In the genomic region with DNA sequence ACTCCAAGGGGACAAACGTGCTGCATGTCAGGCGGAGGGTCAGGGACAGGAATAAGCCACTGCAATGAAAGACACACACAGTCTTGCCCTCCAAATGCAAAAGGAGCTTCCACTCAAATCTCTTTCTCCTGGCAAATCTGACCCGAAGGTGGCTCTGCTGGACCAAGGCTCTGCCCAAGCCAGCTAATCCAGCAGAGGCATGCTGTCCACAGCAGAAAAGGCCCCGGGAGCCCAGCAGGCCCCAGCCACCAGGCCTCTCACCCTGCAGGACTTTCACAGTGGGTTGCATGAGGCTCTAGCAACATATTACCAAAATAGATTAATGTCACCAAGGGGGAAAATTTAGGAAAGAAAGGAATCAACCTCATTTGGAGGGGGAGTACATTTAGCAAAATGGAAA, we compare ENCODE assay signal across 2 cellular contexts.
TF ChIP-seq lines count a peak whose summit lies in the region.

No MANE protein-coding gene starts in this region.

TF ChIP-seq in SK-N-SH, 30 proteins besides CTCF, POLR2A, EP300 and RAD21 (continued from another document):
- TF ChIP-seq, protein P1, sequence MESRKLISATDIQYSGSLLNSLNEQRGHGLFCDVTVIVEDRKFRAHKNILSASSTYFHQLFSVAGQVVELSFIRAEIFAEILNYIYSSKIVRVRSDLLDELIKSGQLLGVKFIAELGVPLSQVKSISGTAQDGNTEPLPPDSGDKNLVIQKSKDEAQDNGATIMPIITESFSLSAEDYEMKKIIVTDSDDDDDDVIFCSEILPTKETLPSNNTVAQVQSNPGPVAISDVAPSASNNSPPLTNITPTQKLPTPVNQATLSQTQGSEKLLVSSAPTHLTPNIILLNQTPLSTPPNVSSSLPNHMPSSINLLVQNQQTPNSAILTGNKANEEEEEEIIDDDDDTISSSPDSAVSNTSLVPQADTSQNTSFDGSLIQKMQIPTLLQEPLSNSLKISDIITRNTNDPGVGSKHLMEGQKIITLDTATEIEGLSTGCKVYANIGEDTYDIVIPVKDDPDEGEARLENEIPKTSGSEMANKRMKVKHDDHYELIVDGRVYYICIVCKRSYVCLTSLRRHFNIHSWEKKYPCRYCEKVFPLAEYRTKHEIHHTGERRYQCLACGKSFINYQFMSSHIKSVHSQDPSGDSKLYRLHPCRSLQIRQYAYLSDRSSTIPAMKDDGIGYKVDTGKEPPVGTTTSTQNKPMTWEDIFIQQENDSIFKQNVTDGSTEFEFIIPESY (IDR thresholded peaks at IDR 0.05; ENCODE audit: borderline replicate concordance, low read depth): no peak
- TF ChIP-seq, protein P2, sequence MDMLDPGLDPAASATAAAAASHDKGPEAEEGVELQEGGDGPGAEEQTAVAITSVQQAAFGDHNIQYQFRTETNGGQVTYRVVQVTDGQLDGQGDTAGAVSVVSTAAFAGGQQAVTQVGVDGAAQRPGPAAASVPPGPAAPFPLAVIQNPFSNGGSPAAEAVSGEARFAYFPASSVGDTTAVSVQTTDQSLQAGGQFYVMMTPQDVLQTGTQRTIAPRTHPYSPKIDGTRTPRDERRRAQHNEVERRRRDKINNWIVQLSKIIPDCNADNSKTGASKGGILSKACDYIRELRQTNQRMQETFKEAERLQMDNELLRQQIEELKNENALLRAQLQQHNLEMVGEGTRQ (IDR thresholded peaks at IDR 0.05; ENCODE audit: borderline replicate concordance, low read depth, low read length): no peak
- TF ChIP-seq NFIC (IDR thresholded peaks at IDR 0.05; ENCODE audit: borderline replicate concordance) (no peak), FOSL2 (IDR thresholded peaks at IDR 0.05; ENCODE audit: borderline replicate concordance, low read depth) (no peak), RCOR1 (IDR thresholded peaks at IDR 0.05; ENCODE audit: low read length) (no peak), GABPA (IDR thresholded peaks at IDR 0.05; ENCODE audit: low read depth) (no peak)
- TF ChIP-seq, protein P3, sequence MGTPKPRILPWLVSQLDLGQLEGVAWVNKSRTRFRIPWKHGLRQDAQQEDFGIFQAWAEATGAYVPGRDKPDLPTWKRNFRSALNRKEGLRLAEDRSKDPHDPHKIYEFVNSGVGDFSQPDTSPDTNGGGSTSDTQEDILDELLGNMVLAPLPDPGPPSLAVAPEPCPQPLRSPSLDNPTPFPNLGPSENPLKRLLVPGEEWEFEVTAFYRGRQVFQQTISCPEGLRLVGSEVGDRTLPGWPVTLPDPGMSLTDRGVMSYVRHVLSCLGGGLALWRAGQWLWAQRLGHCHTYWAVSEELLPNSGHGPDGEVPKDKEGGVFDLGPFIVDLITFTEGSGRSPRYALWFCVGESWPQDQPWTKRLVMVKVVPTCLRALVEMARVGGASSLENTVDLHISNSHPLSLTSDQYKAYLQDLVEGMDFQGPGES (IDR thresholded peaks at IDR 0.05; ENCODE audit: low read depth, low read length): no peak

TF ChIP-seq in SK-N-SH treated with all-trans-retinoic acid at 6 μM for 48 hours, 23 proteins besides CTCF, POLR2A, EP300 and RAD21 (continued from another document):
- TF ChIP-seq, protein P4, sequence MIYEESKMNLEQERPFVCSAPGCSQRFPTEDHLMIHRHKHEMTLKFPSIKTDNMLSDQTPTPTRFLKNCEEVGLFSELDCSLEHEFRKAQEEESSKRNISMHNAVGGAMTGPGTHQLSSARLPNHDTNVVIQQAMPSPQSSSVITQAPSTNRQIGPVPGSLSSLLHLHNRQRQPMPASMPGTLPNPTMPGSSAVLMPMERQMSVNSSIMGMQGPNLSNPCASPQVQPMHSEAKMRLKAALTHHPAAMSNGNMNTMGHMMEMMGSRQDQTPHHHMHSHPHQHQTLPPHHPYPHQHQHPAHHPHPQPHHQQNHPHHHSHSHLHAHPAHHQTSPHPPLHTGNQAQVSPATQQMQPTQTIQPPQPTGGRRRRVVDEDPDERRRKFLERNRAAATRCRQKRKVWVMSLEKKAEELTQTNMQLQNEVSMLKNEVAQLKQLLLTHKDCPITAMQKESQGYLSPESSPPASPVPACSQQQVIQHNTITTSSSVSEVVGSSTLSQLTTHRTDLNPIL (CRISPR knock-in tag; IDR thresholded peaks at IDR 0.05; ENCODE audit: low read depth): no peak
- TF ChIP-seq ISL1 (CRISPR knock-in tag; IDR thresholded peaks at IDR 0.05) (no peak), PPARA (CRISPR knock-in tag; IDR thresholded peaks at IDR 0.05; ENCODE audit: borderline replicate concordance) (no peak), ZC3H10 (CRISPR knock-in tag; IDR thresholded peaks at IDR 0.05) (no peak), TOX (CRISPR knock-in tag; IDR thresholded peaks at IDR 0.05; ENCODE audit: borderline replicate concordance) (no peak), SNAI2 (CRISPR knock-in tag; IDR thresholded peaks at IDR 0.05) (no peak)
- TF ChIP-seq, protein P5, sequence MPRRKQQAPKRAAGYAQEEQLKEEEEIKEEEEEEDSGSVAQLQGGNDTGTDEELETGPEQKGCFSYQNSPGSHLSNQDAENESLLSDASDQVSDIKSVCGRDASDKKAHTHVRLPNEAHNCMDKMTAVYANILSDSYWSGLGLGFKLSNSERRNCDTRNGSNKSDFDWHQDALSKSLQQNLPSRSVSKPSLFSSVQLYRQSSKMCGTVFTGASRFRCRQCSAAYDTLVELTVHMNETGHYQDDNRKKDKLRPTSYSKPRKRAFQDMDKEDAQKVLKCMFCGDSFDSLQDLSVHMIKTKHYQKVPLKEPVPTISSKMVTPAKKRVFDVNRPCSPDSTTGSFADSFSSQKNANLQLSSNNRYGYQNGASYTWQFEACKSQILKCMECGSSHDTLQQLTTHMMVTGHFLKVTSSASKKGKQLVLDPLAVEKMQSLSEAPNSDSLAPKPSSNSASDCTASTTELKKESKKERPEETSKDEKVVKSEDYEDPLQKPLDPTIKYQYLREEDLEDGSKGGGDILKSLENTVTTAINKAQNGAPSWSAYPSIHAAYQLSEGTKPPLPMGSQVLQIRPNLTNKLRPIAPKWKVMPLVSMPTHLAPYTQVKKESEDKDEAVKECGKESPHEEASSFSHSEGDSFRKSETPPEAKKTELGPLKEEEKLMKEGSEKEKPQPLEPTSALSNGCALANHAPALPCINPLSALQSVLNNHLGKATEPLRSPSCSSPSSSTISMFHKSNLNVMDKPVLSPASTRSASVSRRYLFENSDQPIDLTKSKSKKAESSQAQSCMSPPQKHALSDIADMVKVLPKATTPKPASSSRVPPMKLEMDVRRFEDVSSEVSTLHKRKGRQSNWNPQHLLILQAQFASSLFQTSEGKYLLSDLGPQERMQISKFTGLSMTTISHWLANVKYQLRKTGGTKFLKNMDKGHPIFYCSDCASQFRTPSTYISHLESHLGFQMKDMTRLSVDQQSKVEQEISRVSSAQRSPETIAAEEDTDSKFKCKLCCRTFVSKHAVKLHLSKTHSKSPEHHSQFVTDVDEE (CRISPR knock-in tag; IDR thresholded peaks at IDR 0.05): no peak
- TF ChIP-seq, protein P6, sequence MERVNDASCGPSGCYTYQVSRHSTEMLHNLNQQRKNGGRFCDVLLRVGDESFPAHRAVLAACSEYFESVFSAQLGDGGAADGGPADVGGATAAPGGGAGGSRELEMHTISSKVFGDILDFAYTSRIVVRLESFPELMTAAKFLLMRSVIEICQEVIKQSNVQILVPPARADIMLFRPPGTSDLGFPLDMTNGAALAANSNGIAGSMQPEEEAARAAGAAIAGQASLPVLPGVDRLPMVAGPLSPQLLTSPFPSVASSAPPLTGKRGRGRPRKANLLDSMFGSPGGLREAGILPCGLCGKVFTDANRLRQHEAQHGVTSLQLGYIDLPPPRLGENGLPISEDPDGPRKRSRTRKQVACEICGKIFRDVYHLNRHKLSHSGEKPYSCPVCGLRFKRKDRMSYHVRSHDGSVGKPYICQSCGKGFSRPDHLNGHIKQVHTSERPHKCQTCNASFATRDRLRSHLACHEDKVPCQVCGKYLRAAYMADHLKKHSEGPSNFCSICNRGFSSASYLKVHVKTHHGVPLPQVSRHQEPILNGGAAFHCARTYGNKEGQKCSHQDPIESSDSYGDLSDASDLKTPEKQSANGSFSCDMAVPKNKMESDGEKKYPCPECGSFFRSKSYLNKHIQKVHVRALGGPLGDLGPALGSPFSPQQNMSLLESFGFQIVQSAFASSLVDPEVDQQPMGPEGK (CRISPR knock-in tag; IDR thresholded peaks at IDR 0.05; ENCODE audit: borderline replicate concordance): no peak
